In genomic region chr11:44343778-44344424, GRCh38 we compare ENCODE assay signal across 11 cellular contexts. TPM values are rescaled to one million over a fixed set of nuclear protein-coding genes. Genes with fewer than 3 reads are reported as not detected.
"Had no signal": no experiment of that assay in that cellular context is flagged by ENCODE, and none has a peak within 500 bp of the region (broad histone marks: within the 10 kb centered on the region; RNA-seq: fewer than 3 reads in every experiment).

No MANE protein-coding gene starts in this region.

- ATAC-seq: HepG2 had no signal

- H3K4me3 Mint-ChIP-seq: IgD-negative memory B cell had no signal

- H3K27ac ChIP-seq: HL-60, KMS-11 had no signal

- H3K36me3 Mint-ChIP-seq: IgD-negative memory B cell had no signal

- FAIRE-seq: HepG2, HTR-8/SVneo had no signal

- H3K9ac ChIP-seq: KMS-11 had no signal

- H3K9me3 Mint-ChIP-seq: IgD-negative memory B cell had no signal

- H3K4me2 ChIP-seq: KMS-11 had no signal

- H3K27ac Mint-ChIP-seq: IgD-negative memory B cell had no signal

- DNase-seq: IMR-90, Karpas-422, KBM-7, KG1 had no signal

RNA-seq across cellular contexts. Expression of gene ALX4, which starts 34.0 kb away (rescaled TPM):
- total RNA-seq: HepG2, HT-29, HT1080, IMR-90 had no signal
- polyA plus RNA-seq: HepG2, IgD-negative memory B cell, IMR-90 had no signal
